11 cellular contexts compared by ENCODE assay signal in genomic region chr7:281637-282036, GRCh38. TPM values are rescaled to one million over a fixed set of nuclear protein-coding genes. Genes with fewer than 3 reads are reported as not detected.
"Had no signal": no experiment of that assay in that cellular context is flagged by ENCODE, and none has a peak within 500 bp of the region (broad histone marks: within the 10 kb centered on the region; RNA-seq: fewer than 3 reads in every experiment).

No MANE protein-coding gene starts in this region.

- H3K4me3 ChIP-seq: GM23248, HAP-1 had no signal

- H3K36me3 ChIP-seq: HAP-1 had no signal

- DNase-seq: GM23248, GOT3, H7, IMR-90, KBM-7 had no signal

- H3K4me1 ChIP-seq: HAP-1 had no signal

- ATAC-seq: HCT116 had no signal

- H3K27ac ChIP-seq: GM23248, HL-60, KMS-11 had no signal

RNA-seq across cellular contexts. Expression of gene FOXL3, which starts 8.3 kb away (rescaled TPM):
- total RNA-seq: GM23248, H4, H7, HT1080, IMR-90 had no signal
